Comparison of ENCODE assay signal across 1 cellular context in the genomic region with DNA sequence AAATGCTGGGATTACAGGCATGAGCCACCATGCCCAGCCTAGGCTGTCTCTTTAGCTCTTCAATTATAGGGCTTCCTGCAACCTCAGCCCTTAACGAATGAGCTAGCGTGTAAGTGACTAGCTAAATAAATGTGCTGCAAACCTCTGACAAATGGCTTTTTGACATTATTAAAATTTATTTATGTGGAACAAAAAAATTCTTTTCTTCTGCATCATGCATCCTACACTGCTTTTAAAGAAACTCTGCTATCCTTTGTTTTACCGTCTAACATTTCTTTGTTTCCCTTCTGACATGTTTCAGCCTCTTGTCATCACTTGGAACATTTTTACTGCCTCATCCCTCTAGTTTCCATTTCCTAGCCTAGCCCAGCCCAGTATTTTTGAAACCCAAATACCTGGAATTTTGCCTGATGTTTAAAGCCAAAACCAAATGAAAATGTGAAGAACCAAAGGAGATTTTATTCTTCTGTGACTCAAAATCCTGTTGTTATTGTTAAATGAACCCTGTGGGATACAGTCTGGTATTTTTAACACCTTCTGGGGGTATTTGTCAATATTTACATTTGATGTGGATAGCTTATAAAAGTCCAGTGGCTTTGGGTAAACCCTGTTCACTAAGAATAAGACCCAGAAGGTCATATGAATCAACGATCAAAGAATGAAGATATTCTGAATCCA.
TF ChIP-seq lines count a peak whose summit lies in the region.

No MANE protein-coding gene starts in this region.

TF ChIP-seq in HCT116, 20 proteins besides CTCF, POLR2A, EP300 and RAD21 (continued from another document):
- TF ChIP-seq, protein P1, sequence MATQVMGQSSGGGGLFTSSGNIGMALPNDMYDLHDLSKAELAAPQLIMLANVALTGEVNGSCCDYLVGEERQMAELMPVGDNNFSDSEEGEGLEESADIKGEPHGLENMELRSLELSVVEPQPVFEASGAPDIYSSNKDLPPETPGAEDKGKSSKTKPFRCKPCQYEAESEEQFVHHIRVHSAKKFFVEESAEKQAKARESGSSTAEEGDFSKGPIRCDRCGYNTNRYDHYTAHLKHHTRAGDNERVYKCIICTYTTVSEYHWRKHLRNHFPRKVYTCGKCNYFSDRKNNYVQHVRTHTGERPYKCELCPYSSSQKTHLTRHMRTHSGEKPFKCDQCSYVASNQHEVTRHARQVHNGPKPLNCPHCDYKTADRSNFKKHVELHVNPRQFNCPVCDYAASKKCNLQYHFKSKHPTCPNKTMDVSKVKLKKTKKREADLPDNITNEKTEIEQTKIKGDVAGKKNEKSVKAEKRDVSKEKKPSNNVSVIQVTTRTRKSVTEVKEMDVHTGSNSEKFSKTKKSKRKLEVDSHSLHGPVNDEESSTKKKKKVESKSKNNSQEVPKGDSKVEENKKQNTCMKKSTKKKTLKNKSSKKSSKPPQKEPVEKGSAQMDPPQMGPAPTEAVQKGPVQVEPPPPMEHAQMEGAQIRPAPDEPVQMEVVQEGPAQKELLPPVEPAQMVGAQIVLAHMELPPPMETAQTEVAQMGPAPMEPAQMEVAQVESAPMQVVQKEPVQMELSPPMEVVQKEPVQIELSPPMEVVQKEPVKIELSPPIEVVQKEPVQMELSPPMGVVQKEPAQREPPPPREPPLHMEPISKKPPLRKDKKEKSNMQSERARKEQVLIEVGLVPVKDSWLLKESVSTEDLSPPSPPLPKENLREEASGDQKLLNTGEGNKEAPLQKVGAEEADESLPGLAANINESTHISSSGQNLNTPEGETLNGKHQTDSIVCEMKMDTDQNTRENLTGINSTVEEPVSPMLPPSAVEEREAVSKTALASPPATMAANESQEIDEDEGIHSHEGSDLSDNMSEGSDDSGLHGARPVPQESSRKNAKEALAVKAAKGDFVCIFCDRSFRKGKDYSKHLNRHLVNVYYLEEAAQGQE (IDR thresholded peaks at IDR 0.05; ENCODE audit: low read depth): no peak
- TF ChIP-seq ELF1 (IDR thresholded peaks at IDR 0.05; ENCODE audit: borderline replicate concordance, low read depth): no peak
- TF ChIP-seq, protein P2, sequence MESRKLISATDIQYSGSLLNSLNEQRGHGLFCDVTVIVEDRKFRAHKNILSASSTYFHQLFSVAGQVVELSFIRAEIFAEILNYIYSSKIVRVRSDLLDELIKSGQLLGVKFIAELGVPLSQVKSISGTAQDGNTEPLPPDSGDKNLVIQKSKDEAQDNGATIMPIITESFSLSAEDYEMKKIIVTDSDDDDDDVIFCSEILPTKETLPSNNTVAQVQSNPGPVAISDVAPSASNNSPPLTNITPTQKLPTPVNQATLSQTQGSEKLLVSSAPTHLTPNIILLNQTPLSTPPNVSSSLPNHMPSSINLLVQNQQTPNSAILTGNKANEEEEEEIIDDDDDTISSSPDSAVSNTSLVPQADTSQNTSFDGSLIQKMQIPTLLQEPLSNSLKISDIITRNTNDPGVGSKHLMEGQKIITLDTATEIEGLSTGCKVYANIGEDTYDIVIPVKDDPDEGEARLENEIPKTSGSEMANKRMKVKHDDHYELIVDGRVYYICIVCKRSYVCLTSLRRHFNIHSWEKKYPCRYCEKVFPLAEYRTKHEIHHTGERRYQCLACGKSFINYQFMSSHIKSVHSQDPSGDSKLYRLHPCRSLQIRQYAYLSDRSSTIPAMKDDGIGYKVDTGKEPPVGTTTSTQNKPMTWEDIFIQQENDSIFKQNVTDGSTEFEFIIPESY (IDR thresholded peaks at IDR 0.05; ENCODE audit: extremely low read depth, insufficient replicate concordance, low read length): no peak
- TF ChIP-seq CEBPB (IDR thresholded peaks at IDR 0.05; ENCODE audit: low read depth): no peak
- no peak for TF ChIP-seq YY1 (IDR thresholded peaks at IDR 0.05; ENCODE audit: extremely low read depth, insufficient replicate concordance, low read depth, low read length)
- TF ChIP-seq EGR1 (IDR thresholded peaks at IDR 0.05; ENCODE audit: low read depth): no peak
